Comparison of ENCODE assay signal across 19 cellular contexts in genomic region chr11:1368216-1368615, GRCh38. TPM values are rescaled to one million over a fixed set of nuclear protein-coding genes. Genes with fewer than 3 reads are reported as not detected.
DNase-seq lines count a peak whose midpoint lies in the region; ATAC-seq and TF ChIP-seq lines count a peak whose summit lies in the region.
"Had no signal": no experiment of that assay in that cellular context is flagged by ENCODE, and none has a peak within 500 bp of the region (broad histone marks: within the 10 kb centered on the region; RNA-seq: fewer than 3 reads in every experiment).

No MANE protein-coding gene starts in this region.

- H2AFZ ChIP-seq in SK-N-SH (ENCODE audit: low read depth) (no peak overlapping the region), neuronal stem cell (ENCODE audit: low read length) (no peak overlapping the region)

- H3F3A ChIP-seq in SK-N-SH (replicated peaks; ENCODE audit: insufficient read depth), result no peaks in the 10 kb centered on the region

- POLR2A ChIA-PET in SK-N-SH (lab: Yijun Ruan, JAX), result no interaction called here

- TF ChIP-seq RAD21 in SK-N-SH (IDR thresholded peaks at IDR 0.05; ENCODE audit: low read length), result no peak

- H3K18ac ChIP-seq in neuronal stem cell (ENCODE audit: low read length), result no peak overlapping the region

- no peak overlapping the region for H3K4me3 ChIP-seq in SK-N-SH (ENCODE audit: low read depth in 2 of 2, low read length in 1 of 2)
- peak overlapping the region in 1 of 2 donors; percentile 44 for H3K4me3 ChIP-seq in neuronal stem cell (ENCODE audit: low read length in 2 of 2)
- H3K4me3 ChIP-seq: A549; BLaER1 treated with 17β-estradiol and CSF1 and Interleukin-3, amounts not matched to agents 10 nM and 100 nM; GM12878 had no signal

- CTCF ChIA-PET in SK-N-SH (lab: Yijun Ruan, JAX), result no interaction called here

- H3K4me1 ChIP-seq in SK-N-SH (ENCODE audit: control insufficient read depth in 1 of 2, insufficient read depth in 2 of 2, low read depth in 1 of 2, low read length in 1 of 2) (no peaks in the 10 kb centered on the region), neuronal stem cell (ENCODE audit: control insufficient read depth in 2 of 2, insufficient read depth in 1 of 2, low read depth in 1 of 2, low read length in 2 of 2) (no peaks in the 10 kb centered on the region)

- H3K27me3 ChIP-seq in SK-N-SH (ENCODE audit: insufficient read depth) (no peaks in the 10 kb centered on the region), neuronal stem cell (ENCODE audit: control insufficient read depth in 3 of 3, insufficient read depth in 3 of 3, low read depth in 1 of 3, low read length in 3 of 3) (peaks cover 0 to 5% (median 0%) of the 10 kb centered on the region in 3 experiments)
- H3K27me3 ChIP-seq: BLaER1 treated with 17β-estradiol and CSF1 and Interleukin-3, amounts not matched to agents 10 nM and 100 nM had no signal

- no peak for TF ChIP-seq EP300 in SK-N-SH (IDR thresholded peaks at IDR 0.05; ENCODE audit: borderline replicate concordance in 1 of 2, low read depth in 1 of 2, low read length in 1 of 2)

- H3K9ac ChIP-seq in SK-N-SH, result no peak overlapping the region
- no peak overlapping the region for H3K9ac ChIP-seq in neuronal stem cell (ENCODE audit: low read depth, low read length, poor library complexity)
- H3K9ac ChIP-seq: BLaER1 treated with 17β-estradiol and CSF1 and Interleukin-3, amounts not matched to agents 10 nM and 100 nM had no signal

- no peak overlapping the region for H2AK5ac ChIP-seq in neuronal stem cell (ENCODE audit: low read depth, low read length)

- H3K9me3 ChIP-seq in SK-N-SH (no peaks in the 10 kb centered on the region), neuronal stem cell (replicated peaks in 1 of 2; ENCODE audit: control insufficient read depth in 2 of 2, insufficient read depth in 1 of 2, low read depth in 1 of 2, low read length in 2 of 2) (peaks cover 0 to 34% of the 10 kb centered on the region in 2 donors)

- no peak overlapping the region for H3K4ac ChIP-seq in neuronal stem cell (ENCODE audit: low read length)

- DNase-seq in SK-N-SH (peak; percentile 6), Right ventricle myocardium superior (peak; percentile 26), left cardiac atrium (no peak), neuronal stem cell (ENCODE audit: low spot score) (no peak), posterior vena cava (ENCODE audit: low spot score) (peak; percentile 81), GM03348 (ENCODE audit: low spot score) (no peak)
- no peak for DNase-seq in activated effector memory CD4-positive, alpha-beta T cell treated with Interleukin-2 at 50 U/mL for 16 hours
- DNase-seq: AML-193; Caco-2; Calu3; CD4-positive, alpha-beta T cell; CD8-positive, alpha-beta T cell; GF-D8 had no signal

- no peaks in the 10 kb centered on the region for H3K79me2 ChIP-seq in SK-N-SH (ENCODE audit: insufficient read depth)

- no peak for TF ChIP-seq CTCF in SK-N-SH (IDR thresholded peaks at IDR 0.05)

- H4K91ac ChIP-seq in neuronal stem cell (ENCODE audit: low read depth, low read length, poor library complexity), result no peak overlapping the region

- ATAC-seq in SK-N-SH treated with all-trans-retinoic acid at 6 μM for 48 hours, result no peak
- no peak for ATAC-seq in Right ventricle myocardium superior (ENCODE audit: poor library complexity)
- ATAC-seq in left cardiac atrium, result no peak
- ATAC-seq: A549; CD8-positive, alpha-beta T cell; GM12878 had no signal

- H3K4me2 ChIP-seq in SK-N-SH (no peak overlapping the region), neuronal stem cell (ENCODE audit: insufficient read depth, low read length, poor library complexity, severe bottlenecking) (no peak overlapping the region)
- H3K4me2 ChIP-seq: A549; BLaER1 treated with 17β-estradiol and CSF1 and Interleukin-3, amounts not matched to agents 10 nM and 100 nM had no signal

- no peaks in the 10 kb centered on the region for H4K20me1 ChIP-seq in SK-N-SH (ENCODE audit: insufficient read depth)
- H4K20me1 ChIP-seq: BLaER1 treated with 17β-estradiol and CSF1 and Interleukin-3, amounts not matched to agents 10 nM and 100 nM had no signal

- H3K36me3 ChIP-seq in SK-N-SH (replicated peaks in 1 of 2; ENCODE audit: control insufficient read depth in 1 of 2, insufficient read depth in 2 of 2, low read length in 1 of 2) (no peaks in the 10 kb centered on the region), neuronal stem cell (replicated peaks in 1 of 2; ENCODE audit: control insufficient read depth in 2 of 2, insufficient read depth in 2 of 2, low read length in 2 of 2) (no peaks in the 10 kb centered on the region)
- H3K36me3 ChIP-seq: BLaER1 treated with 17β-estradiol and CSF1 and Interleukin-3, amounts not matched to agents 10 nM and 100 nM had no signal

- no peak overlapping the region for H2BK15ac ChIP-seq in neuronal stem cell (ENCODE audit: low read length)

- H4K8ac ChIP-seq in neuronal stem cell (ENCODE audit: low read depth, low read length), result no peak overlapping the region

- H3K14ac ChIP-seq in neuronal stem cell (ENCODE audit: low read length), result no peak overlapping the region

- H3K27ac ChIP-seq in SK-N-SH (ENCODE audit: low read depth in 2 of 2, low read length in 1 of 2), result no peak overlapping the region
- H3K27ac ChIP-seq in neuronal stem cell (replicated peaks; ENCODE audit: low read length), result no peak overlapping the region
- H3K27ac ChIP-seq: 22Rv1; A549; BLaER1 treated with 17β-estradiol and CSF1 and Interleukin-3, amounts not matched to agents 10 nM and 100 nM; C4-2B had no signal

- peak overlapping the region; percentile 29 for H3K23ac ChIP-seq in neuronal stem cell (ENCODE audit: low read depth, low read length, poor library complexity)

- H2BK120ac ChIP-seq in neuronal stem cell (ENCODE audit: low read depth, low read length), result no peak overlapping the region

- H3K9me2 ChIP-seq in SK-N-SH, result no peaks in the 10 kb centered on the region

- H2BK5ac ChIP-seq in neuronal stem cell (ENCODE audit: low read length), result no peak overlapping the region

- no peak overlapping the region for H2BK12ac ChIP-seq in neuronal stem cell (ENCODE audit: low read length)

- H3K79me1 ChIP-seq in neuronal stem cell (ENCODE audit: low read depth, low read length), result no peaks in the 10 kb centered on the region

- intact Hi-C loops in Right ventricle myocardium superior (cut with DNase I), result no loop called here
- intact Hi-C loops in left cardiac atrium (cut with DNase I), result no loop called here
- intact Hi-C loops in posterior vena cava (cut with DNase I), result no loop called here

- 48% methylated on average over 3 of the region's 9 CpGs for WGBS in SK-N-SH (ENCODE audit: low lambda C conversion rate)
- no CpG with 5 or more reads among the region's 9 CpGs for WGBS in neuronal stem cell (ENCODE audit: extremely low coverage in 2 of 2, insufficient read length in 2 of 2, insufficient replicate concordance in 1 of 2), 2 donors

TF ChIP-seq in SK-N-SH, 30 proteins besides CTCF, POLR2A, EP300 and RAD21:
- TF ChIP-seq ZBTB33 (IDR thresholded peaks at IDR 0.05; ENCODE audit: borderline replicate concordance, low read depth), result no peak
- no peak for TF ChIP-seq RCOR1 (IDR thresholded peaks at IDR 0.05; ENCODE audit: low read length)
TF ChIP-seq in SK-N-SH: peak in this region for 0.

TF ChIP-seq in SK-N-SH treated with all-trans-retinoic acid at 6 μM for 48 hours, 23 proteins besides CTCF, POLR2A, EP300 and RAD21 (continues in another document):
- TF ChIP-seq, protein P1, sequence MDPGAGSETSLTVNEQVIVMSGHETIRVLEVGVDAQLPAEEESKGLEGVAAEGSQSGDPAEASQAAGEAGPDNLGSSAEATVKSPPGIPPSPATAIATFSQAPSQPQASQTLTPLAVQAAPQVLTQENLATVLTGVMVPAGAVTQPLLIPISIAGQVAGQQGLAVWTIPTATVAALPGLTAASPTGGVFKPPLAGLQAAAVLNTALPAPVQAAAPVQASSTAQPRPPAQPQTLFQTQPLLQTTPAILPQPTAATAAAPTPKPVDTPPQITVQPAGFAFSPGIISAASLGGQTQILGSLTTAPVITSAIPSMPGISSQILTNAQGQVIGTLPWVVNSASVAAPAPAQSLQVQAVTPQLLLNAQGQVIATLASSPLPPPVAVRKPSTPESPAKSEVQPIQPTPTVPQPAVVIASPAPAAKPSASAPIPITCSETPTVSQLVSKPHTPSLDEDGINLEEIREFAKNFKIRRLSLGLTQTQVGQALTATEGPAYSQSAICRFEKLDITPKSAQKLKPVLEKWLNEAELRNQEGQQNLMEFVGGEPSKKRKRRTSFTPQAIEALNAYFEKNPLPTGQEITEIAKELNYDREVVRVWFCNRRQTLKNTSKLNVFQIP (CRISPR knock-in tag; IDR thresholded peaks at IDR 0.05; ENCODE audit: borderline replicate concordance, low read depth), result no peak
- no peak for TF ChIP-seq ARNTL (CRISPR knock-in tag; IDR thresholded peaks at IDR 0.05; ENCODE audit: borderline replicate concordance, low read depth)
- no peak for TF ChIP-seq ZNF70 (CRISPR knock-in tag; IDR thresholded peaks at IDR 0.05)
- TF ChIP-seq, protein P2, sequence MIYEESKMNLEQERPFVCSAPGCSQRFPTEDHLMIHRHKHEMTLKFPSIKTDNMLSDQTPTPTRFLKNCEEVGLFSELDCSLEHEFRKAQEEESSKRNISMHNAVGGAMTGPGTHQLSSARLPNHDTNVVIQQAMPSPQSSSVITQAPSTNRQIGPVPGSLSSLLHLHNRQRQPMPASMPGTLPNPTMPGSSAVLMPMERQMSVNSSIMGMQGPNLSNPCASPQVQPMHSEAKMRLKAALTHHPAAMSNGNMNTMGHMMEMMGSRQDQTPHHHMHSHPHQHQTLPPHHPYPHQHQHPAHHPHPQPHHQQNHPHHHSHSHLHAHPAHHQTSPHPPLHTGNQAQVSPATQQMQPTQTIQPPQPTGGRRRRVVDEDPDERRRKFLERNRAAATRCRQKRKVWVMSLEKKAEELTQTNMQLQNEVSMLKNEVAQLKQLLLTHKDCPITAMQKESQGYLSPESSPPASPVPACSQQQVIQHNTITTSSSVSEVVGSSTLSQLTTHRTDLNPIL (CRISPR knock-in tag; IDR thresholded peaks at IDR 0.05; ENCODE audit: low read depth), result no peak
- TF ChIP-seq TOX (CRISPR knock-in tag; IDR thresholded peaks at IDR 0.05; ENCODE audit: borderline replicate concordance), result no peak
- no peak for TF ChIP-seq TCF4 (CRISPR knock-in tag; IDR thresholded peaks at IDR 0.05; ENCODE audit: borderline replicate concordance)
- TF ChIP-seq ZFP3 (CRISPR knock-in tag; IDR thresholded peaks at IDR 0.05), result no peak

RNA-seq across cellular contexts. Expression of gene BRSK2, which starts 21.5 kb away (rescaled TPM):
- 0.64 and 0.80 TPM in 2 replicates for polyA plus RNA-seq in SK-N-SH (2012; rRNA removed)
- 0.26 and 0.68 TPM in 2 replicates for polyA plus RNA-seq in SK-N-SH (2012; cell fraction: cytosol; rRNA removed)
- polyA plus RNA-seq in SK-N-SH (2012; cell fraction: nucleus; rRNA removed), result 1.1 and 3.0 TPM in 2 replicates
- total RNA-seq in Right ventricle myocardium superior, result 0.67 TPM
- 1 to 10 TPM; 1.3 to 1.6 TPM for total RNA-seq in left cardiac atrium
- polyA plus RNA-seq in neuronal stem cell (2013, experiment 1 of 2), result 24.4 TPM
- 23.0 TPM for polyA plus RNA-seq in neuronal stem cell (2013, experiment 2 of 2)
- 1 to 10 TPM in 1 of 2 donors, under 1 TPM in 1; 0.81 to 1.0 TPM for total RNA-seq in posterior vena cava
- polyA plus RNA-seq: GM12878 had no signal

RNA-seq across cellular contexts. Expression of gene TOLLIP, which starts 58.8 kb away (rescaled TPM):
- polyA plus RNA-seq in SK-N-SH (2012; rRNA removed), result 42.6 and 55.4 TPM in 2 replicates
- polyA plus RNA-seq in SK-N-SH (2012; cell fraction: cytosol; rRNA removed), result 21.1 and 39.4 TPM in 2 replicates
- 37.6 and 42.4 TPM in 2 replicates for polyA plus RNA-seq in SK-N-SH (2012; cell fraction: nucleus; rRNA removed)
- total RNA-seq in Right ventricle myocardium superior (49.9 TPM), left cardiac atrium (10 to 100 TPM; 43.4 to 50.8 TPM), posterior vena cava (10 to 100 TPM; 44.1 to 46.4 TPM)
- polyA plus RNA-seq in neuronal stem cell (2013, experiment 1 of 2), result 16.5 TPM
- polyA plus RNA-seq in neuronal stem cell (2013, experiment 2 of 2), result 15.3 TPM

Comparison
In these comparisons a context has a peak if more than half of its experiments do, and no peak if none do; other contexts are left out.
1. DNase-seq: peak in SK-N-SH (single experiment), Right ventricle myocardium superior (single experiment) and posterior vena cava (single experiment); none in left cardiac atrium (single experiment), neuronal stem cell (single experiment), GM03348 (single experiment) and activated effector memory CD4-positive, alpha-beta T cell treated with Interleukin-2 at 50 U/mL for 16 hours (single experiment).